ENCODE assay signal across 28 cellular contexts in genomic region chr20:59482581-59483187, GRCh38.
"Had no signal": no experiment of that assay in that cellular context is flagged by ENCODE, and none has a peak within 500 bp of the region (broad histone marks: within the 10 kb centered on the region; RNA-seq: fewer than 3 reads in every experiment).

No MANE protein-coding gene starts in this region.

- H3K4me3 Mint-ChIP-seq: activated B cell treated with CpG ODN at 0.5 μM for 24 hours; activated CD4-positive, alpha-beta T cell treated with anti-CD3 and anti-CD28 coated beads, Interleukin-2, amount 10 ng/mL, durations not matched to agents 24 days and 14 days; activated naive CD4-positive, alpha-beta T cell treated with anti-CD3 and anti-CD28 coated beads, Interleukin-2, amount 50 U/mL, for 24 hours; activated T-cell treated with anti-CD3 and anti-CD28 coated beads, Interleukin-2, amount 50 U/mL, for 4 hours; central memory CD8-positive, alpha-beta T cell; IgD-negative memory B cell had no signal

- H3K27me3 ChIP-seq: body of pancreas had no signal

- H3K4me1 Mint-ChIP-seq: activated B cell treated with CpG ODN at 0.5 μM for 24 hours; activated CD4-positive, alpha-beta T cell treated with anti-CD3 and anti-CD28 coated beads, Interleukin-2, amount 10 ng/mL, durations not matched to agents 24 days and 14 days; activated naive CD4-positive, alpha-beta T cell treated with anti-CD3 and anti-CD28 coated beads, Interleukin-2, amount 50 U/mL, for 24 hours; central memory CD8-positive, alpha-beta T cell had no signal

- H3K27ac ChIP-seq: body of pancreas, SJCRH30 had no signal

- H3K36me3 ChIP-seq: SJCRH30 had no signal

- FAIRE-seq: TTC549 had no signal

- H3K4me3 ChIP-seq: body of pancreas, SJCRH30 had no signal

- ATAC-seq: activated T-cell treated with anti-CD3 and anti-CD28 coated beads, Interleukin-2, amount 50 U/mL, for 4 hours; body of pancreas; Panc1 had no signal

- H3K36me3 Mint-ChIP-seq: activated naive CD4-positive, alpha-beta T cell treated with anti-CD3 and anti-CD28 coated beads, Interleukin-2, amount 50 U/mL, for 24 hours; IgD-negative memory B cell had no signal

- DNase-seq: activated B cell treated with CpG ODN at 0.5 μM for 24 hours; activated CD4-positive, alpha-beta T cell treated with anti-CD3 and anti-CD28 coated beads for 1 hour; activated CD4-positive, alpha-beta T cell treated with anti-CD3 and anti-CD28 coated beads, Interleukin-2, amount 10 ng/mL, durations not matched to agents 24 days and 14 days; activated CD4-positive, alpha-beta T cell treated with anti-CD3 and anti-CD28 coated beads, Interleukin-2, amount 50 U/mL, for 48 hours; activated CD8-positive, alpha-beta memory T cell treated with anti-CD3 and anti-CD28 coated beads for 24 hours; activated T-cell treated with anti-CD3 and anti-CD28 coated beads, Interleukin-2, amount 50 U/mL, for 4 hours; aorta; body of pancreas; KG1; NCI-H1048; NCI-H146; NCI-H1930; NCI-H2171 treated with DMSO at 0.1 percent for 48 hours; NCI-H226; NCI-H510A; NCI-H69; NK-92 treated with Interleukin-12 subunit alpha and Interleukin-12 subunit beta, amount 100 ng/mL, for 24 hours; OCI-M1; Right ventricle myocardium superior; RPMI8226; SJCRH30; T-helper 2 cell; T1000 had no signal

- H3K4me1 ChIP-seq: body of pancreas had no signal

- H3K27ac Mint-ChIP-seq: activated B cell treated with CpG ODN at 0.5 μM for 24 hours; activated CD4-positive, alpha-beta T cell treated with anti-CD3 and anti-CD28 coated beads, Interleukin-2, amount 10 ng/mL, durations not matched to agents 24 days and 14 days; activated naive CD4-positive, alpha-beta T cell treated with anti-CD3 and anti-CD28 coated beads, Interleukin-2, amount 50 U/mL, for 24 hours had no signal

- H3K9me3 Mint-ChIP-seq: activated B cell treated with CpG ODN at 0.5 μM for 24 hours; activated CD4-positive, alpha-beta T cell treated with anti-CD3 and anti-CD28 coated beads, Interleukin-2, amount 10 ng/mL, durations not matched to agents 24 days and 14 days; activated naive CD4-positive, alpha-beta T cell treated with anti-CD3 and anti-CD28 coated beads, Interleukin-2, amount 50 U/mL, for 24 hours; activated T-cell treated with anti-CD3 and anti-CD28 coated beads, Interleukin-2, amount 50 U/mL, for 4 hours; central memory CD8-positive, alpha-beta T cell had no signal

- H3K9me3 ChIP-seq: body of pancreas had no signal
